ENCODE assay signal across 22 cellular contexts in the genomic region with DNA sequence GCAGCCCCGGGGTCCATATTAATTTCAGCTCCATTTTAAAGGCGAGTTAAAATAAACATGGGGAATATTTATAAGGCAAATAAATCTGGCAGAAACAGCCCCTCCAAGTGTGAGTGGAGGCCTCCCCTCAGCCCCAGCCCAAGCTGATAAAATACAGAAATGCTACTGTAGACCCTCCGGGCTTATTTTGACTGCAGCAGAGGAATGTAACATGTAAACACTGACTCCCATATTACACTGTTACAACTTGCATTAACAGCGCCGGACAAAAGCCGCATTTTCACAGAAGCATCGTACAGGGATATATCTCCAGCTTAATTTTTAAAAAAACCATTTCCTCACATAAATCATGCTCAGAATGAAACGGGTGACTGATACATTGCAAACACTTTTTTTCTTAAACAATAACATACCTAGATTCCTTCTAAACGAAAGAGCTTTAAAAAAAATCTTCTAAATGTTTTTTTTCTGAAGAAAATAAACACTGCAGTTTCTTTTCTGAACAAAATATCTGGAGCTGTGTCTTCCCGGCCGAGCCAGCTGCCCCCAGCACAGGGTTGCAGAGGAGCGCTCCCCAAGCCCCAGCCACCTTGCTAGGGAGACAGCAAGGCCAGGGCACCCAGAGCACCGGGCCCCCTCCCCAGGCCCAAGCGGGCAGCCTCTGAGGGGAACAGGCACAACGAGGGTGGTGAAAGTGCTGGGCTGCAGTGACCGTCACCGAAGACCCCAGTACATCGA.
"Had no signal": no experiment of that assay in that cellular context is flagged by ENCODE, and none has a peak within 500 bp of the region (broad histone marks: within the 10 kb centered on the region; RNA-seq: fewer than 3 reads in every experiment).

No MANE protein-coding gene starts in this region.

- H3K36me3 ChIP-seq: pancreas, right atrium auricular region had no signal

- DNase-seq: activated CD8-positive, alpha-beta memory T cell treated with anti-CD3 and anti-CD28 coated beads for 24 hours; activated CD8-positive, alpha-beta memory T cell treated with anti-CD3 and anti-CD28 coated beads, Interleukin-2, amount 50 U/mL, for 4 hours; activated naive CD4-positive, alpha-beta T cell; activated T-cell treated with anti-CD3 and anti-CD28 coated beads, Interleukin-2, amount 50 U/mL, for 4 hours; adrenal gland; effector memory CD8-positive, alpha-beta T cell; esophagus squamous epithelium; heart right ventricle; naive thymus-derived CD4-positive, alpha-beta T cell; pancreas; psoas muscle; stimulated activated CD4-positive, alpha-beta T cell treated with anti-CD3 and anti-CD28 coated beads, Interleukin-4, amount 100 ng/mL, for 24 hours; stimulated activated naive CD4-positive, alpha-beta T cell treated with Interleukin-2 at 50 U/mL for 16 hours; T-helper 9 cell had no signal

- H3K27me3 ChIP-seq: adrenal gland, esophagus squamous epithelium, heart right ventricle, pancreas, right atrium auricular region had no signal

- H3K4me3 ChIP-seq: adrenal gland, esophagus squamous epithelium, heart right ventricle, lung, pancreas, psoas muscle, right atrium auricular region, thoracic aorta had no signal

- H3K27ac ChIP-seq: adrenal gland, esophagus squamous epithelium, heart right ventricle, pancreas, psoas muscle, right atrium auricular region, thoracic aorta had no signal

- ATAC-seq: activated T-cell treated with anti-CD3 and anti-CD28 coated beads, Interleukin-2, amount 50 U/mL, for 4 hours; effector memory CD8-positive, alpha-beta T cell; left lobe of liver; naive thymus-derived CD4-positive, alpha-beta T cell; pancreas; psoas muscle; WTC11 had no signal

- H3K9me3 ChIP-seq: adrenal gland, esophagus squamous epithelium, heart right ventricle, pancreas, psoas muscle, right atrium auricular region, thoracic aorta had no signal

- FAIRE-seq: astrocyte, colon, keratinocyte, pancreas had no signal

- H3K4me1 ChIP-seq: adrenal gland, heart right ventricle, pancreas, psoas muscle, right atrium auricular region had no signal
